Comparison of ENCODE assay signal across 13 cellular contexts in genomic region chr15:35784745-35785144, GRCh38.
DNase-seq lines count a peak whose midpoint lies in the region; ATAC-seq, FAIRE-seq and TF ChIP-seq lines count a peak whose summit lies in the region.
"Had no signal": no experiment of that assay in that cellular context is flagged by ENCODE, and none has a peak within 500 bp of the region (broad histone marks: within the 10 kb centered on the region; RNA-seq: fewer than 3 reads in every experiment).

No MANE protein-coding gene starts in this region.

- no peaks in the 10 kb centered on the region for H3K9me2 ChIP-seq in MM.1S (replicated peaks; ENCODE audit: insufficient read depth, low read length)

- H3K79me2 ChIP-seq in H1 (ENCODE audit: control insufficient read depth in 1 of 2, insufficient read depth in 2 of 2, low read length in 2 of 2) = no peaks in the 10 kb centered on the region
- H3K79me2 ChIP-seq in MM.1S (ENCODE audit: low read length) = no peaks in the 10 kb centered on the region

- ATAC-seq in natural killer cell treated with Interleukin-12 subunit alpha and Interleukin-12 subunit beta and Interleukin-15 and Interleukin-18, amount 100 ng/mL, for 72 hours = no peak
- ATAC-seq: heart left ventricle had no signal

- H3K9me3 ChIP-seq in cardiac muscle cell (ENCODE audit: low read depth) = no peaks in the 10 kb centered on the region
- no peaks in the 10 kb centered on the region for H3K9me3 ChIP-seq in left ventricle myocardium inferior (replicated peaks)
- H3K9me3 ChIP-seq in H1 (ENCODE audit: insufficient read depth in 2 of 2, low read depth in 1 of 2, low read length in 1 of 2) = no peaks in the 10 kb centered on the region
- no peaks in the 10 kb centered on the region for H3K9me3 ChIP-seq in MM.1S (replicated peaks; ENCODE audit: insufficient read depth, low read length)
- H3K9me3 ChIP-seq: heart left ventricle, upper lobe of left lung had no signal

- no peak overlapping the region for H3K56ac ChIP-seq in H1 (replicated peaks; ENCODE audit: insufficient read length, low read depth, low read length)

- no peaks in the 10 kb centered on the region for H4K20me1 ChIP-seq in H1 (replicated peaks in 1 of 2; ENCODE audit: control insufficient read depth in 1 of 2, insufficient read depth in 2 of 2, low read length in 2 of 2)
- no peaks in the 10 kb centered on the region for H4K20me1 ChIP-seq in MM.1S (ENCODE audit: insufficient read depth, low read length)

- H3K23me2 ChIP-seq in H1 (ENCODE audit: low read depth, low read length) = no peaks in the 10 kb centered on the region

- H3K4me1 ChIP-seq in cardiac muscle cell (ENCODE audit: low read depth) (peaks cover 2% of the 10 kb centered on the region), left ventricle myocardium inferior (no peaks in the 10 kb centered on the region), H1 (replicated peaks in 1 of 4; ENCODE audit: control insufficient read depth in 3 of 4, insufficient read depth in 4 of 4, low read length in 3 of 4) (no peaks in the 10 kb centered on the region), MM.1S (ENCODE audit: low read length) (no peaks in the 10 kb centered on the region)
- H3K4me1 ChIP-seq: heart left ventricle, upper lobe of left lung had no signal

- H3K36me3 ChIP-seq in cardiac muscle cell = no peaks in the 10 kb centered on the region
- no peaks in the 10 kb centered on the region for H3K36me3 ChIP-seq in left ventricle myocardium inferior
- no peaks in the 10 kb centered on the region for H3K36me3 ChIP-seq in H1 (ENCODE audit: control insufficient read depth in 2 of 4, insufficient read depth in 4 of 4, low read length in 3 of 4)
- H3K36me3 ChIP-seq in MM.1S (replicated peaks; ENCODE audit: insufficient read depth, low read length) = no peaks in the 10 kb centered on the region
- H3K36me3 ChIP-seq: heart left ventricle, upper lobe of left lung had no signal

- H3K27me3 Mint-ChIP-seq in natural killer cell treated with Interleukin-12 subunit alpha and Interleukin-12 subunit beta and Interleukin-15 and Interleukin-18, amount 100 ng/mL, for 72 hours = no peaks in the 10 kb centered on the region
- H3K27me3 Mint-ChIP-seq: memory B cell had no signal

- H3K4me1 Mint-ChIP-seq in natural killer cell treated with Interleukin-12 subunit alpha and Interleukin-12 subunit beta and Interleukin-15 and Interleukin-18, amount 100 ng/mL, for 72 hours (ENCODE audit: low read depth in 2 of 2) = no peaks in the 10 kb centered on the region
- H3K4me1 Mint-ChIP-seq: activated naive CD8-positive, alpha-beta T cell treated with anti-CD3 and anti-CD28 coated beads for 36 hours; memory B cell had no signal

- no peaks in the 10 kb centered on the region for H3K36me3 Mint-ChIP-seq in natural killer cell treated with Interleukin-12 subunit alpha and Interleukin-12 subunit beta and Interleukin-15 and Interleukin-18, amount 100 ng/mL, for 72 hours
- H3K36me3 Mint-ChIP-seq: activated naive CD8-positive, alpha-beta T cell treated with anti-CD3 and anti-CD28 coated beads for 36 hours; memory B cell had no signal

- no peak overlapping the region for H3K4me3 Mint-ChIP-seq in natural killer cell treated with Interleukin-12 subunit alpha and Interleukin-12 subunit beta and Interleukin-15 and Interleukin-18, amount 100 ng/mL, for 72 hours
- H3K4me3 Mint-ChIP-seq: activated naive CD8-positive, alpha-beta T cell treated with anti-CD3 and anti-CD28 coated beads for 36 hours; memory B cell had no signal

- no peak overlapping the region for H4K91ac ChIP-seq in H1 (replicated peaks; ENCODE audit: insufficient read length, low read length)

- H2BK12ac ChIP-seq in H1 (ENCODE audit: low read depth, low read length) = no peak overlapping the region

- H2BK5ac ChIP-seq in H1 (ENCODE audit: low read depth, low read length) = no peak overlapping the region

- TF ChIP-seq EP300 in H1 (IDR thresholded peaks at IDR 0.05; ENCODE audit: borderline replicate concordance in 1 of 2, low read depth in 2 of 2, low read length in 2 of 2) = no peak

- H2BK15ac ChIP-seq in H1 (ENCODE audit: low read length) = no peak overlapping the region

- H3K27ac Mint-ChIP-seq in natural killer cell treated with Interleukin-12 subunit alpha and Interleukin-12 subunit beta and Interleukin-15 and Interleukin-18, amount 100 ng/mL, for 72 hours = no peak overlapping the region
- H3K27ac Mint-ChIP-seq: activated naive CD8-positive, alpha-beta T cell treated with anti-CD3 and anti-CD28 coated beads for 36 hours; memory B cell had no signal

- H3K23ac ChIP-seq in H1 (ENCODE audit: insufficient read length) = no peak overlapping the region

- H3K14ac ChIP-seq in H1 (ENCODE audit: insufficient read length) = no peak overlapping the region

- H3K18ac ChIP-seq in H1 (ENCODE audit: extremely low read depth, low read length) = no peak overlapping the region

- intact Hi-C loops in left ventricle myocardium inferior (cut with micrococcal nuclease) = no loop called here

- H4K8ac ChIP-seq in H1 (ENCODE audit: extremely low read depth, insufficient read depth, low read length) = no peak overlapping the region

- H3K79me1 ChIP-seq in H1 (ENCODE audit: low read depth, low read length) = no peaks in the 10 kb centered on the region

- H3K27me3 ChIP-seq in cardiac muscle cell (no peaks in the 10 kb centered on the region), left ventricle myocardium inferior (ENCODE audit: low read depth) (no peaks in the 10 kb centered on the region), H1 (replicated peaks in 1 of 4; ENCODE audit: control insufficient read depth in 3 of 4, extremely low read depth in 1 of 4, insufficient read depth in 3 of 4, low read length in 3 of 4) (no peaks in the 10 kb centered on the region), MM.1S (replicated peaks; ENCODE audit: insufficient read depth, low read length) (no peaks in the 10 kb centered on the region)
- H3K27me3 ChIP-seq: heart left ventricle, upper lobe of left lung had no signal

- no peak for TF ChIP-seq POLR2A in H1 (IDR thresholded peaks at IDR 0.05; ENCODE audit: control extremely low read depth in 1 of 2, low read depth in 2 of 2, low read length in 2 of 2)

- no peak overlapping the region for H2BK120ac ChIP-seq in H1 (replicated peaks; ENCODE audit: low read depth, low read length)

- H3K9me3 Mint-ChIP-seq in natural killer cell treated with Interleukin-12 subunit alpha and Interleukin-12 subunit beta and Interleukin-15 and Interleukin-18, amount 100 ng/mL, for 72 hours = peaks cover 8% of the 10 kb centered on the region

- POLR2A ChIA-PET in H1 (lab: Charles Lee; ENCODE audit: partially characterized antibody) = no interaction called here

- no peak overlapping the region for H3K9ac ChIP-seq in H1 (replicated peaks in 1 of 4; ENCODE audit: extremely low read depth in 1 of 4, low read depth in 3 of 4, low read length in 3 of 4)
- H3K9ac ChIP-seq in MM.1S (ENCODE audit: low read length) = no peak overlapping the region

- FAIRE-seq in H1 (lab: Jason Lieb, UNC) = peak; percentile 65

- H3F3A ChIP-seq in MM.1S (ENCODE audit: insufficient read depth, low read length) = no peaks in the 10 kb centered on the region

- H2AK5ac ChIP-seq in H1 (ENCODE audit: low read depth, low read length) = no peak overlapping the region

- 81% methylated on average over 2 of the region's 2 CpGs; no CpG with 5 or more reads in 1 of the 2 experiments for WGBS in H1 (ENCODE audit: extremely low coverage in 1 of 2, insufficient coverage in 1 of 2, insufficient read length in 1 of 2, insufficient replicate concordance in 2 of 2, low coverage in 1 of 2, low lambda C conversion rate in 2 of 2, missing lambda C conversion rate in 1 of 2), 2 experiments

- DNase-seq in cardiac muscle cell (ENCODE audit: low read depth in 1 of 2, low spot score in 1 of 2) (peak; percentile 7 to 17), left ventricle myocardium inferior (no peak), NCI-H2171 (lab: John Stamatoyannopoulos, UW) (peak; percentile 40), H1 (ENCODE audit: low read depth in 1 of 2, low spot score in 2 of 2) (no peak), GM10266 (ENCODE audit: extremely low spot score) (no peak), MM.1S (no peak), NCI-H526 treated with DMSO at 0.1 percent for 48 hours (lab: John Stamatoyannopoulos, UW) (no peak)
- no peak for DNase-seq in natural killer cell treated with Interleukin-12 subunit alpha and Interleukin-12 subunit beta and Interleukin-15 and Interleukin-18, amount 100 ng/mL, for 72 hours (ENCODE audit: low spot score)
- DNase-seq: activated naive CD8-positive, alpha-beta T cell treated with anti-CD3 and anti-CD28 coated beads for 36 hours; heart left ventricle; Karpas-422; upper lobe of left lung had no signal

- TF ChIP-seq CTCF in cardiac muscle cell (IDR thresholded peaks at IDR 0.05; ENCODE audit: low read depth, low read length) (no peak), left ventricle myocardium inferior (IDR thresholded peaks at IDR 0.05; ENCODE audit: borderline replicate concordance) (no peak), H1 (IDR thresholded peaks at IDR 0.05; ENCODE audit: control extremely low read depth in 1 of 3, insufficient read depth in 1 of 3, low read depth in 1 of 3, low read length in 3 of 3) (no peak), GM10266 (IDR thresholded peaks at IDR 0.05; ENCODE audit: control insufficient read depth, insufficient read depth, low read depth, missing control alignments) (no peak), MM.1S (IDR thresholded peaks at IDR 0.05; ENCODE audit: low read length) (no peak)

- no peak overlapping the region for H3K4me2 ChIP-seq in H1 (ENCODE audit: insufficient read depth in 1 of 2, low read depth in 2 of 2, low read length in 2 of 2)
- H3K4me2 ChIP-seq in MM.1S (ENCODE audit: low read depth, low read length) = no peak overlapping the region

- H3K4ac ChIP-seq in H1 (replicated peaks; ENCODE audit: insufficient read length, low read depth, low read length) = no peak overlapping the region

- H3K27ac ChIP-seq in cardiac muscle cell = no peak overlapping the region
- no peak overlapping the region for H3K27ac ChIP-seq in left ventricle myocardium inferior (replicated peaks)
- H3K27ac ChIP-seq in H1 (ENCODE audit: low read depth, low read length) = no peak overlapping the region
- no peak overlapping the region for H3K27ac ChIP-seq in MM.1S (ENCODE audit: low read length)
- H3K27ac ChIP-seq: heart left ventricle, upper lobe of left lung had no signal

- no peak overlapping the region for H2AFZ ChIP-seq in H1 (ENCODE audit: low read length)
- H2AFZ ChIP-seq in MM.1S (ENCODE audit: low read length) = no peak overlapping the region

- CTCF ChIA-PET in H1 (lab: Charles Lee; ENCODE audit: partially characterized antibody) = interaction anchor here (0.9 to 1.7 kb wide), 2 partner anchors 15 to 720 kb away, joined by 3 to 5 read pairs; no protein-coding TSS in a partner anchor

- no peak overlapping the region for H2BK20ac ChIP-seq in H1 (ENCODE audit: low read length)

- TF ChIP-seq RAD21 in H1 (IDR thresholded peaks at IDR 0.05 in 1 of 2, conservative IDR thresholded peaks at IDR 0.05 in 1 of 2; ENCODE audit: low read depth in 2 of 2, low read length in 2 of 2) = no peak

- H3K4me3 ChIP-seq in cardiac muscle cell (no peak overlapping the region), left ventricle myocardium inferior (no peak overlapping the region), H1 (ENCODE audit: extremely low read depth in 1 of 4, insufficient read depth in 2 of 4, low read depth in 3 of 4, low read length in 4 of 4) (no peak overlapping the region), MM.1S (ENCODE audit: low read length) (no peak overlapping the region)
- H3K4me3 ChIP-seq: heart left ventricle, upper lobe of left lung had no signal

- H4K5ac ChIP-seq in H1 (ENCODE audit: insufficient read length, low read depth, low read length) = no peak overlapping the region

Comparison
In these comparisons a context has a peak if more than half of its experiments do, and no peak if none do; other contexts are left out.
1. DNase-seq: peak in cardiac muscle cell (2 of 2) and NCI-H2171 (single experiment); none in left ventricle myocardium inferior (single experiment), H1 (0 of 2), GM10266 (single experiment), MM.1S (single experiment), NCI-H526 treated with DMSO at 0.1 percent for 48 hours (single experiment) and natural killer cell treated with Interleukin-12 subunit alpha and Interleukin-12 subunit beta and Interleukin-15 and Interleukin-18, amount 100 ng/mL, for 72 hours (single experiment).